Comparison of ENCODE assay signal across 15 cellular contexts in the genomic region with DNA sequence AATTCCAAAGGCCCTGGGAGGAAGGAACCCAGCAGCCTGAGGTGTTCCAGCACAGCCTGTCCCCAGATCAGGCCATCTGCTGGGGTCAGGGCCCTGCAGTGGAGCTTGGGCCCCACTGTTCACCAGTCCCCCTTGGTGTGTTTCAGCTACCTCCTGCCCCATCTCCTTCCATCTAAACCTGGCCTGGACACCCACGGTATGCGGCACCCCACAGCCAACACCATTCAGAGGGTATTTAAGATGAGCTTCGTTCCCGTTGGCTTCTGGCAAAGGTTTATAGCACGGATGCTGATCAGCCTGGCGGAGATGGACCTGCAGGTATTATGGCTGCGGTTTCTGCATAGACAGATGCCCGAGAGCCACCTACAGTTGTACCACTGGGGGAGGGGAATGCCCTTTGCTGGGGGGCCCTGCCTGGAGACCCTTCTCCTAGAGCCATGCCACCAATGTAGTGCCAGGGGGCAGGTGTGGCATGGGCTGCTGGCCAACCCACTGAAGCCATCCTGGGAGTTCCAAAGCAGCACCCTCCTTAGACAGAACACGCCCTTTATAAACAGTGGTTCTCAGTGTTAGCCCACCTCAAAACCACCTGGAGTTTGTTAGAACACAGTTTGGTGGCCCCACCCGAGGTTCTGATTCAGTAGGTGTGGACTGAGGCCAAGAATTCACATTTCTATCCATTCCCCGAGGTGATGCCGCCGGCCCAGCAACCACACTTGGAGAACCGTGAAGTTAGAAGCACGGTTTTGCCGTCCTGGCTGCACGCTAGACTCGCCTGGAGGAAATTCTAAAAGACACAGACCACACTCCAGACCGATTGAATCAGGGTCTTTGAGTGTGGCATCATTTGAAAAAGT.
A peak's percentile ranks its signal among the peaks of the same experiment; 100 is the strongest.
DNase-seq lines count a peak whose midpoint lies in the region; ATAC-seq and TF ChIP-seq lines count a peak whose summit lies in the region.
"Had no signal": no experiment of that assay in that cellular context is flagged by ENCODE, and none has a peak within 500 bp of the region (broad histone marks: within the 10 kb centered on the region; RNA-seq: fewer than 3 reads in every experiment).

No MANE protein-coding gene starts in this region.

- DNase-seq in AG04450 (ENCODE audit: low read depth, low spot score) (no peak), WERI-Rb-1 (peak; percentile 3), left ventricle myocardium inferior (peak; percentile 14), progenitor cell of endocrine pancreas (ENCODE audit: low spot score, unreplicated experiment) (peak; percentile 7), foreskin keratinocyte (no peak), NCI-H748 (lab: John Stamatoyannopoulos, UW; ENCODE audit: unreplicated experiment) (no peak)
- DNase-seq: activated CD8-positive, alpha-beta T cell treated with anti-CD3 and anti-CD28 coated beads for 36 hours; activated gamma-delta T cell treated with Interleukin-2 at 50 U/mL for 16 hours; Calu3; stimulated activated CD4-positive, alpha-beta T cell treated with anti-CD3 and anti-CD28 coated beads, Interleukin-4, amount 100 ng/mL, for 4 hours had no signal

- H3K27ac ChIP-seq in AG04450 (ENCODE audit: low read depth, low read length), result peak overlapping the region; percentile 34
- H3K27ac ChIP-seq in WERI-Rb-1, result no peak overlapping the region
- peak overlapping the region; percentile 77 for H3K27ac ChIP-seq in left ventricle myocardium inferior (replicated peaks)
- no peak overlapping the region for H3K27ac ChIP-seq in foreskin keratinocyte
- H3K27ac ChIP-seq: body of pancreas, SK-N-MC had no signal

- H3K4me1 Mint-ChIP-seq in progenitor cell of endocrine pancreas (ENCODE audit: low read depth), result no peaks in the 10 kb centered on the region
- H3K4me1 Mint-ChIP-seq: stimulated activated effector memory CD8-positive, alpha-beta T cell treated with anti-CD3 and anti-CD28 coated beads, Interleukin-12 subunit alpha, Interleukin-12 subunit beta, amount 100 ng/mL, for 72 hours had no signal

- TF ChIP-seq CTCF in AG04450 (IDR thresholded peaks at IDR 0.05; ENCODE audit: low read depth, low read length), result no peak
- no peak for TF ChIP-seq CTCF in WERI-Rb-1 (IDR thresholded peaks at IDR 0.05; ENCODE audit: low read depth, low read length)
- no peak for TF ChIP-seq CTCF in left ventricle myocardium inferior (IDR thresholded peaks at IDR 0.05; ENCODE audit: borderline replicate concordance)
- TF ChIP-seq CTCF in progenitor cell of endocrine pancreas (IDR thresholded peaks at IDR 0.05; ENCODE audit: unreplicated experiment), result no peak
- no peak for TF ChIP-seq CTCF in foreskin keratinocyte (conservative IDR thresholded peaks at IDR 0.05)

- peaks cover 24% of the 10 kb centered on the region for H3K27me3 Mint-ChIP-seq in progenitor cell of endocrine pancreas

- POLR2A ChIA-PET in AG04450 (lab: Yijun Ruan, JAX), result no interaction called here

- H3K9me3 ChIP-seq in AG04450 (ENCODE audit: control insufficient read depth, insufficient read depth, low read length) (no peaks in the 10 kb centered on the region; the same call in 1 of the 2 replicates), WERI-Rb-1 (ENCODE audit: severe bottlenecking) (no peaks in the 10 kb centered on the region), left ventricle myocardium inferior (replicated peaks) (peaks cover 6% of the 10 kb centered on the region)
- H3K9me3 ChIP-seq: body of pancreas had no signal

- H3K27me3 ChIP-seq in AG04450 (ENCODE audit: control insufficient read depth, insufficient read depth, low read length), result no peaks in the 10 kb centered on the region
- no peaks in the 10 kb centered on the region for H3K27me3 ChIP-seq in WERI-Rb-1 (ENCODE audit: insufficient read depth, low read depth, severe bottlenecking)
- no peaks in the 10 kb centered on the region for H3K27me3 ChIP-seq in left ventricle myocardium inferior (ENCODE audit: low read depth)
- no peaks in the 10 kb centered on the region for H3K27me3 ChIP-seq in foreskin keratinocyte
- H3K27me3 ChIP-seq: body of pancreas had no signal

- intact Hi-C loops in left ventricle myocardium inferior (cut with micrococcal nuclease), result no loop called here

- no peak overlapping the region for H3K27ac Mint-ChIP-seq in progenitor cell of endocrine pancreas
- H3K27ac Mint-ChIP-seq: activated CD8-positive, alpha-beta T cell treated with anti-CD3 and anti-CD28 coated beads for 36 hours; stimulated activated effector memory CD8-positive, alpha-beta T cell treated with anti-CD3 and anti-CD28 coated beads, Interleukin-12 subunit alpha, Interleukin-12 subunit beta, amount 100 ng/mL, for 72 hours had no signal

- H3K4me1 ChIP-seq in left ventricle myocardium inferior (peaks cover 31% of the 10 kb centered on the region), foreskin keratinocyte (no peaks in the 10 kb centered on the region)
- H3K4me1 ChIP-seq: body of pancreas had no signal

- H3K36me3 ChIP-seq in WERI-Rb-1 (no peaks in the 10 kb centered on the region), left ventricle myocardium inferior (no peaks in the 10 kb centered on the region)

- no peaks in the 10 kb centered on the region for H3K9me3 Mint-ChIP-seq in progenitor cell of endocrine pancreas (ENCODE audit: low read depth)

- H3K4me3 ChIP-seq in AG04450 (ENCODE audit: low read depth, low read length) (no peak overlapping the region), WERI-Rb-1 (ENCODE audit: low read depth, low read length) (no peak overlapping the region), left ventricle myocardium inferior (no peak overlapping the region)
- H3K4me3 ChIP-seq: body of pancreas, SK-N-MC had no signal

- ATAC-seq in HG03135 (IDR thresholded peaks at IDR 0.05; ENCODE audit: unreplicated experiment) (no peak), esophagus mucosa (no peak), foreskin keratinocyte (no peak)
- ATAC-seq: activated CD8-positive, alpha-beta T cell treated with anti-CD3 and anti-CD28 coated beads for 36 hours; stimulated activated effector memory CD8-positive, alpha-beta T cell treated with anti-CD3 and anti-CD28 coated beads, Interleukin-12 subunit alpha, Interleukin-12 subunit beta, amount 100 ng/mL, for 72 hours had no signal

- no peak overlapping the region for H3K4me3 Mint-ChIP-seq in progenitor cell of endocrine pancreas (ENCODE audit: low read depth)
- H3K4me3 Mint-ChIP-seq: activated CD8-positive, alpha-beta T cell treated with anti-CD3 and anti-CD28 coated beads for 36 hours; stimulated activated effector memory CD8-positive, alpha-beta T cell treated with anti-CD3 and anti-CD28 coated beads, Interleukin-12 subunit alpha, Interleukin-12 subunit beta, amount 100 ng/mL, for 72 hours had no signal

- CTCF ChIA-PET in AG04450 (lab: Charles Lee), result interaction anchor here (1.0 to 1.6 kb wide), 2 partner anchors 39 to 212 kb away, joined by 4 to 5 read pairs; no protein-coding TSS in a partner anchor

- H3K36me3 Mint-ChIP-seq in progenitor cell of endocrine pancreas (ENCODE audit: insufficient read depth), result no peaks in the 10 kb centered on the region
- H3K36me3 Mint-ChIP-seq: stimulated activated effector memory CD8-positive, alpha-beta T cell treated with anti-CD3 and anti-CD28 coated beads, Interleukin-12 subunit alpha, Interleukin-12 subunit beta, amount 100 ng/mL, for 72 hours had no signal

Comparison
In these comparisons a context has a peak if more than half of its experiments do, and no peak if none do; other contexts are left out.
1. DNase-seq: peak in WERI-Rb-1 (single experiment), left ventricle myocardium inferior (single experiment) and progenitor cell of endocrine pancreas (single experiment); none in AG04450 (single experiment), foreskin keratinocyte (0 of 2) and NCI-H748 (single experiment).
2. H3K27ac ChIP-seq: peak in AG04450 (single experiment) and left ventricle myocardium inferior (single experiment); none in WERI-Rb-1 (single experiment) and foreskin keratinocyte (single experiment).